27 cellular contexts compared by ENCODE assay signal in the genomic region with DNA sequence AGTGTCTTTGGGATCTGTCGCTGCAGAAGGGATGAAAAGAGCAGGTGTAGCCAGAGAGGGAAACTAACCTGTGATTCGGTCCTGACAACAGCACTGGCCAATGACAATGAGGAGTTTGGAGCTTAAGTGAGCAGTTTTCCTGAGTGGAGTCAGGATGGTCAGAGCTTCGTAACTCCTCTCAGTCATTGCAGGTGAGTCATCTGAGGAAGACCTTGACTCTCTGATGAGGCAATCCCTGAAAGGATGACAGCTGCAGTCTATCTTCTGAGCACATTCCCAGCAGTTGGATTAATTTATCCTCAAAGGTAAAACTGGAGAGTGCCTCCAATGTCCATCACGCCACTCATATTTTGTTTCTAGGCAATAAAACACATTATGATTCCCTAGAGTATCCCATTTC.
"Had no signal": no experiment of that assay in that cellular context is flagged by ENCODE, and none has a peak within 500 bp of the region (broad histone marks: within the 10 kb centered on the region; RNA-seq: fewer than 3 reads in every experiment).

No MANE protein-coding gene starts in this region.

- H3K27ac ChIP-seq: coronary artery, dorsolateral prefrontal cortex, heart left ventricle, left lung, lower lobe of right lung, spleen, suprapubic skin, tibial artery had no signal

- H3K9me3 ChIP-seq: left lung, lower lobe of right lung, mucosa of descending colon, suprapubic skin, tibial artery had no signal

- H3K36me3 Mint-ChIP-seq: brain, immature natural killer cell had no signal

- H3K27me3 Mint-ChIP-seq: activated B cell treated with CpG ODN at 0.5 μM for 24 hours; activated CD8-positive, alpha-beta T cell treated with anti-CD3 and anti-CD28 coated beads for 36 hours; activated T-helper 17 cell treated with anti-CD3 and anti-CD28 coated beads, Interleukin-2, amount 50 U/mL, for 72 hours; natural killer cell treated with Interleukin-12 subunit alpha and Interleukin-12 subunit beta and Interleukin-15 and Interleukin-18, amount 100 ng/mL, for 72 hours had no signal

- H3K27ac Mint-ChIP-seq: activated B cell treated with CpG ODN at 0.5 μM for 24 hours; activated CD8-positive, alpha-beta T cell treated with anti-CD3 and anti-CD28 coated beads for 36 hours; activated T-helper 17 cell treated with anti-CD3 and anti-CD28 coated beads, Interleukin-2, amount 50 U/mL, for 72 hours; brain; immature natural killer cell; natural killer cell treated with Interleukin-12 subunit alpha and Interleukin-12 subunit beta and Interleukin-15 and Interleukin-18, amount 100 ng/mL, for 72 hours had no signal

- H3K4me1 ChIP-seq: heart left ventricle, left lung, lower lobe of right lung, spleen, suprapubic skin, tibial artery had no signal

- H3K4me1 Mint-ChIP-seq: activated B cell treated with CpG ODN at 0.5 μM for 24 hours; activated T-helper 17 cell treated with anti-CD3 and anti-CD28 coated beads, Interleukin-2, amount 50 U/mL, for 72 hours; brain; immature natural killer cell had no signal

- ATAC-seq: activated CD8-positive, alpha-beta T cell treated with anti-CD3 and anti-CD28 coated beads for 36 hours; activated T-cell treated with anti-CD3 and anti-CD28 coated beads, Interleukin-2, amount 50 U/mL, for 4 hours; activated T-helper 17 cell treated with anti-CD3 and anti-CD28 coated beads, Interleukin-2, amount 50 U/mL, for 72 hours; esophagus mucosa; heart left ventricle; left lung; lower lobe of right lung; mucosa of descending colon; natural killer cell treated with Interleukin-12 subunit alpha and Interleukin-12 subunit beta and Interleukin-15 and Interleukin-18, amount 100 ng/mL, for 72 hours; right cardiac atrium had no signal

- H3K4me3 ChIP-seq: coronary artery, dorsolateral prefrontal cortex, heart left ventricle, left lung, lower lobe of right lung, mucosa of descending colon, spleen, suprapubic skin, tibial artery had no signal

- H3K4me3 Mint-ChIP-seq: activated B cell treated with CpG ODN at 0.5 μM for 24 hours; activated CD8-positive, alpha-beta T cell treated with anti-CD3 and anti-CD28 coated beads for 36 hours; activated T-cell treated with anti-CD3 and anti-CD28 coated beads, Interleukin-2, amount 50 U/mL, for 4 hours; activated T-helper 17 cell treated with anti-CD3 and anti-CD28 coated beads, Interleukin-2, amount 50 U/mL, for 72 hours; brain; immature natural killer cell; natural killer cell treated with Interleukin-12 subunit alpha and Interleukin-12 subunit beta and Interleukin-15 and Interleukin-18, amount 100 ng/mL, for 72 hours had no signal

- H3K36me3 ChIP-seq: heart left ventricle, left lung, lower lobe of right lung, spleen, suprapubic skin, tibial artery had no signal

- H3K9me3 Mint-ChIP-seq: brain had no signal

- DNase-seq: activated B cell treated with CpG ODN at 0.5 μM for 24 hours; activated CD4-positive, alpha-beta T cell treated with anti-CD3 and anti-CD28 coated beads, Interleukin-2, amount 50 U/mL, for 1 hour; activated CD8-positive, alpha-beta T cell treated with anti-CD3 and anti-CD28 coated beads for 36 hours; activated gamma-delta T cell treated with Interleukin-2 at 50 U/mL for 16 hours; activated naive CD4-positive, alpha-beta T cell treated with anti-CD3 and anti-CD28 coated beads, Interleukin-2, amount 50 U/mL, for 16 hours; activated T-cell treated with anti-CD3 and anti-CD28 coated beads, Interleukin-2, amount 50 U/mL, for 4 hours; aorta; dorsolateral prefrontal cortex; effector memory CD4-positive, alpha-beta T cell; foreskin fibroblast; heart left ventricle; hypothalamus; immature natural killer cell; left lung; lower lobe of right lung; mucosa of descending colon; right cardiac atrium; spleen; stimulated activated naive CD4-positive, alpha-beta T cell; T-helper 2 cell; tibial artery had no signal

- H3K27me3 ChIP-seq: dorsolateral prefrontal cortex, heart left ventricle, left lung, spleen, suprapubic skin, tibial artery had no signal
